ENCODE assay signal across 1 cellular context in genomic region chr2:218010838-218011616, GRCh38.
TF ChIP-seq lines count a peak whose summit lies in the region.

No MANE protein-coding gene starts in this region.

TF ChIP-seq in HepG2, 621 proteins besides CTCF, POLR2A, EP300 and RAD21:
- TF ChIP-seq EZH2 (conservative IDR thresholded peaks at IDR 0.05; ENCODE audit: low read depth, low read length) (peak; percentile 38; the same call in 1 of the 2 replicates), FOXK1 (CRISPR knock-in tag; IDR thresholded peaks at IDR 0.05; ENCODE audit: borderline replicate concordance, low read depth) (no peak)
